1 cellular context compared by ENCODE assay signal in the genomic region with DNA sequence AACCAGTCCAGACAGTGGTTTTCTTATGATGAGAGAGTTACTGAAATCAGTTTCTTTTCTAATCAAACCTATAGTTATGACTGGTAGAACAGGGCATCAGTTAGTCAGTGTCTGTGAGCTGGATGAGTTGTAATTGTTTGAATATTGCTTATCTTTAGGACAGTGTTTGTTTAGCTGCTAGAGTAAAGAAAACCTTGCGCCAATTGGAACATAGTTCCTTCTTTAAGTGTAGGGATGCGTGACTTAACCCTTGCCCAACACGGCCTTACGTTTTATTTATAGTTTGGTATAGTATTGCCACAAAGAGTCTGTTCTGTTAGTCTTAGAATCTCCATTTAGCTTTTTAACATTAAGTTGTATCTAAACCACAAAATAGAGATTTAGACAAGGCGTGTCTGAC.
A peak's percentile ranks its signal among the peaks of the same experiment; 100 is the strongest.
TF ChIP-seq lines count a peak whose summit lies in the region.

No MANE protein-coding gene starts in this region.

TF ChIP-seq in HepG2, 621 proteins besides CTCF, POLR2A, EP300 and RAD21 (continued from another document):
- TF ChIP-seq, protein P1, sequence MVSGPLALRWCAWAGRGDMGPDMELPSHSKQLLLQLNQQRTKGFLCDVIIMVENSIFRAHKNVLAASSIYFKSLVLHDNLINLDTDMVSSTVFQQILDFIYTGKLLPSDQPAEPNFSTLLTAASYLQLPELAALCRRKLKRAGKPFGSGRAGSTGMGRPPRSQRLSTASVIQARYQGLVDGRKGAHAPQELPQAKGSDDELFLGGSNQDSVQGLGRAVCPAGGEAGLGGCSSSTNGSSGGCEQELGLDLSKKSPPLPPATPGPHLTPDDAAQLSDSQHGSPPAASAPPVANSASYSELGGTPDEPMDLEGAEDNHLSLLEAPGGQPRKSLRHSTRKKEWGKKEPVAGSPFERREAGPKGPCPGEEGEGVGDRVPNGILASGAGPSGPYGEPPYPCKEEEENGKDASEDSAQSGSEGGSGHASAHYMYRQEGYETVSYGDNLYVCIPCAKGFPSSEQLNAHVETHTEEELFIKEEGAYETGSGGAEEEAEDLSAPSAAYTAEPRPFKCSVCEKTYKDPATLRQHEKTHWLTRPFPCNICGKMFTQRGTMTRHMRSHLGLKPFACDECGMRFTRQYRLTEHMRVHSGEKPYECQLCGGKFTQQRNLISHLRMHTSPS (CRISPR knock-in tag; IDR thresholded peaks at IDR 0.05; ENCODE audit: low read depth): no peak
- TF ChIP-seq FOXA1 (IDR thresholded peaks at IDR 0.05) (no peak), FOXA1 (CRISPR knock-in tag; IDR thresholded peaks at IDR 0.05) (peak; percentile 49; the same call in 1 of the 2 replicates), MAFG (CRISPR knock-in tag; IDR thresholded peaks at IDR 0.05) (no peak), ZEB1 (IDR thresholded peaks at IDR 0.05; ENCODE audit: insufficient replicate concordance, low read depth) (no peak), ZNF562 (CRISPR knock-in tag; IDR thresholded peaks at IDR 0.05; ENCODE audit: borderline replicate concordance) (no peak), ZNF652 (CRISPR knock-in tag; IDR thresholded peaks at IDR 0.05; ENCODE audit: borderline replicate concordance, low read depth) (peak; percentile 96), SP2 (CRISPR knock-in tag; IDR thresholded peaks at IDR 0.05) (no peak), HES4 (CRISPR knock-in tag; IDR thresholded peaks at IDR 0.05; ENCODE audit: borderline replicate concordance) (no peak), GATAD2A (CRISPR knock-in tag; IDR thresholded peaks at IDR 0.05) (0 out of 2 replicates have a peak, but pooled peaks have one; percentile 17), ZKSCAN1 (IDR thresholded peaks at IDR 0.05; ENCODE audit: low read length) (no peak), PPARG (CRISPR knock-in tag; conservative IDR thresholded peaks at IDR 0.05) (0 out of 2 replicates have a peak, but pooled peaks have one; percentile 25), NR2F1 (CRISPR knock-in tag; IDR thresholded peaks at IDR 0.05) (no peak), PHF8 (CRISPR knock-in tag; IDR thresholded peaks at IDR 0.05) (no peak), IRF2 (CRISPR knock-in tag; IDR thresholded peaks at IDR 0.05) (no peak), BHLHE40 (IDR thresholded peaks at IDR 0.05; ENCODE audit: low read length) (peak; percentile 80), RAD51 (IDR thresholded peaks at IDR 0.05; ENCODE audit: borderline replicate concordance) (no peak), HHEX (CRISPR knock-in tag; IDR thresholded peaks at IDR 0.05) (peak; percentile 79), ZNF282 (IDR thresholded peaks at IDR 0.05; ENCODE audit: partially characterized antibody) (no peak), FOXO4 (CRISPR knock-in tag; conservative IDR thresholded peaks at IDR 0.05) (no peak)
- TF ChIP-seq, protein P2, sequence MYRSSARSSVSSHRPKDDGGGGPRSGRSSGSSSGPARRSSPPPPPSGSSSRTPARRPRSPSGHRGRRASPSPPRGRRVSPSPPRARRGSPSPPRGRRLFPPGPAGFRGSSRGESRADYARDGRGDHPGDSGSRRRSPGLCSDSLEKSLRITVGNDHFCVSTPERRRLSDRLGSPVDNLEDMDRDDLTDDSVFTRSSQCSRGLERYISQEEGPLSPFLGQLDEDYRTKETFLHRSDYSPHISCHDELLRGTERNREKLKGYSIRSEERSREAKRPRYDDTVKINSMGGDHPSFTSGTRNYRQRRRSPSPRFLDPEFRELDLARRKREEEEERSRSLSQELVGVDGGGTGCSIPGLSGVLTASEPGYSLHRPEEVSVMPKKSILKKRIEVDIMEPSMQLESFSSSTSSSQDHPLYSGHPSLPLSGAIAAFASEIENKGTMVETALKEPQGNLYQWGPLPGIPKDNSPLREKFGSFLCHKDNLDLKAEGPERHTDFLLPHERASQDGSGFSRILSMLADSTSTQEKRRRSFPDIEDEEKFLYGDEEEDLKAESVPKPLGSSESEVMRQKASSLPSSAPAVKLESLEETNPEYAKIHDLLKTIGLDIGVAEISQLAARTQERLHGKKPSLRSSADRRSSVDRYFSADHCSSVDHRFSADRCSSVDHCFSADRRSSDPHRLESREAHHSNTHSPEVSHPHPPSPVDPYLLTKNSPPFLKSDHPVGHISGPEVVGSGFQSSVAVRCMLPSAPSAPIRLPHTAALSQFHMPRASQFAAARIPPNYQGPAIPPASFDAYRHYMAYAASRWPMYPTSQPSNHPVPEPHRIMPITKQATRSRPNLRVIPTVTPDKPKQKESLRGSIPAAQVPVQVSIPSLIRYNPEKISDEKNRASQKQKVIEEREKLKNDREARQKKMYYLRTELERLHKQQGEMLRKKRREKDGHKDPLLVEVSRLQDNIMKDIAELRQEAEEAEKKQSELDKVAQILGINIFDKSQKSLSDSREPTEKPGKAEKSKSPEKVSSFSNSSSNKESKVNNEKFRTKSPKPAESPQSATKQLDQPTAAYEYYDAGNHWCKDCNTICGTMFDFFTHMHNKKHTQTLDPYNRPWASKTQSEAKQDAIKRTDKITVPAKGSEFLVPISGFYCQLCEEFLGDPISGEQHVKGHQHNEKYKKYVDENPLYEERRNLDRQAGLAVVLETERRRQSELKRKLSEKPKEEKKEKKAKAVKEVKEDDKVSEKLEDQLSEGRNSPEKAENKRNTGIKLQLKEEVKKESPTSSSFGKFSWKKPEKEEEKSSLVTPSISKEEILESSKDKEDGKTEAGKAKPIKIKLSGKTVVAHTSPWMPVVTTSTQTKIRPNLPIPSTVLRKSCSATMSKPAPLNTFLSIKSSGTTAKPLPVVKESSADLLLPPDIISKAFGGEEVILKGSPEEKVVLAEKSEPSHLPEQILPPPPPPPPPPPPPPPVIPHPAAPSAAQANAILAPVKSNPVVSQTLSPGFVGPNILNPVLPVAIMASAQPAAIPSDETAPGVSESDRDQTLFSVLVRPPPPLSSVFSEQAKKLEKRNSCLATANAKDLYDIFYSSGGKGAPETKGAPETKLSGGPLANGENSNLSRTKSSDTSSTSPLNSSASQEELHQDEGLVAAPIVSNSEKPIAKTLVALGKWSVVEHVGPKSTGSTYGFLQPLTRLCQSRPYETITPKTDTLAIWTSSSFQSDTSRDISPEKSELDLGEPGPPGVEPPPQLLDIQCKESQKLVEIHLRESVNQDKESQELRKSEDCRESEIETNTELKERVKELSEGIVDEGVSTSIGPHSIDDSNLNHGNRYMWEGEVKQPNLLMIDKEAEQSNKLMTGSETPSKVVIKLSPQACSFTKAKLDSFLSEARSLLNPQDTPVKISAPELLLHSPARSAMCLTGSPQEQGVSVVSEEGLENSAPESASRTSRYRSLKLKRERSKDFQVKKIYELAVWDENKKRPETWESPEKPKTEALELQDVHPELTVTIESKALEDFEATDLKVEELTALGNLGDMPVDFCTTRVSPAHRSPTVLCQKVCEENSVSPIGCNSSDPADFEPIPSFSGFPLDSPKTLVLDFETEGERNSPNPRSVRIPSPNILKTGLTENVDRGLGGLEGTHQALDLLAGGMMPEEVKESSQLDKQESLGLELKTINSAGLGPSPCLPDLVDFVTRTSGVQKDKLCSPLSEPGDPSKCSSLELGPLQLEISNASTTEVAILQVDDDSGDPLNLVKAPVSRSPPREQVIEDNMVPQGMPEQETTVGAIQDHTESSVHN (CRISPR knock-in tag; IDR thresholded peaks at IDR 0.05): no peak
